Comparison of ENCODE assay signal across 8 cellular contexts in genomic region chr19:7533925-7534480, GRCh38. TPM values are rescaled to one million over a fixed set of nuclear protein-coding genes. Genes with fewer than 3 reads are reported as not detected.
DNase-seq lines count a peak whose midpoint lies in the region; ATAC-seq and TF ChIP-seq lines count a peak whose summit lies in the region.

No MANE protein-coding gene starts in this region.

- H3K9me3 Mint-ChIP-seq in activated T-cell treated with anti-CD3 and anti-CD28 coated beads, Interleukin-2, amount 50 U/mL, for 24 hours: no peaks in the 10 kb centered on the region

- H2AFZ ChIP-seq in DND-41 (ENCODE audit: low read depth, low read length): peak overlapping the region; percentile 94
- peak overlapping the region; percentile 69 for H2AFZ ChIP-seq in OCI-LY7 (ENCODE audit: low read length)

- POLR2A ChIA-PET in OCI-LY7 (lab: Charles Lee): interaction anchor here (0.7 kb wide), 1 partner anchor 184 kb away, joined by 3 read pairs; no protein-coding TSS in a partner anchor

- H3K27me3 Mint-ChIP-seq in activated T-cell treated with anti-CD3 and anti-CD28 coated beads, Interleukin-2, amount 50 U/mL, for 24 hours: no peaks in the 10 kb centered on the region

- H3K4me3 ChIP-seq in DND-41 (ENCODE audit: low read depth in 1 of 2, low read length in 2 of 2): peak overlapping the region; percentile 59 to 75
- H3K4me3 ChIP-seq in HUES64 (ENCODE audit: low read length): peak overlapping the region; percentile 72
- H3K4me3 ChIP-seq in OCI-LY7 (ENCODE audit: low read depth, low read length, poor library complexity, severe bottlenecking): peak overlapping the region; percentile 93
- H3K4me3 ChIP-seq in epithelial cell of proximal tubule (ENCODE audit: low read depth, low read length): peak overlapping the region; percentile 98

- H3K36me3 ChIP-seq in DND-41 (ENCODE audit: insufficient read depth, low read length): peaks cover 30% of the 10 kb centered on the region
- peaks cover 21% of the 10 kb centered on the region for H3K36me3 ChIP-seq in HUES64 (ENCODE audit: insufficient read depth, low read length)
- H3K36me3 ChIP-seq in OCI-LY7 (ENCODE audit: insufficient read depth, low read length): peaks cover 18% of the 10 kb centered on the region

- under 1% methylated on average over 41 of the region's 41 CpGs for WGBS in HUES64

- no TSS peak for BruUV-seq in OCI-LY7 (replicated peaks; lab: Mats Ljungman, UMichigan)

- intact Hi-C loops in OCI-LY7 (cut with micrococcal nuclease; ENCODE audit: unreplicated experiment): loop anchor here (2.0 to 10.0 kb wide), 2 partner anchors 61 to 189 kb away; partner anchors contain the start of gene ARHGEF18

- H4K20me1 ChIP-seq in DND-41 (ENCODE audit: insufficient read depth, low read length) (no peaks in the 10 kb centered on the region), OCI-LY7 (ENCODE audit: insufficient read depth, low read length) (no peaks in the 10 kb centered on the region)

- peaks cover 55% of the 10 kb centered on the region for H3K36me3 Mint-ChIP-seq in activated T-cell treated with anti-CD3 and anti-CD28 coated beads, Interleukin-2, amount 50 U/mL, for 24 hours (ENCODE audit: low read depth)

- H3K27ac Mint-ChIP-seq in activated T-cell treated with anti-CD3 and anti-CD28 coated beads, Interleukin-2, amount 50 U/mL, for 24 hours: peak overlapping the region; percentile 96

- no peaks in the 10 kb centered on the region for H3K27me3 ChIP-seq in DND-41 (ENCODE audit: insufficient read depth, low read length, poor library complexity)
- no peaks in the 10 kb centered on the region for H3K27me3 ChIP-seq in HUES64 (ENCODE audit: insufficient read depth, low read length)

- H3K4me1 ChIP-seq in DND-41 (ENCODE audit: insufficient read depth, low read length) (peaks cover 34% of the 10 kb centered on the region), HUES64 (ENCODE audit: insufficient read depth, low read length) (no peaks in the 10 kb centered on the region), OCI-LY7 (ENCODE audit: insufficient read depth, low read length, poor library complexity, severe bottlenecking) (peaks cover 13% of the 10 kb centered on the region)

- peak overlapping the region; percentile 73 for H3K9ac ChIP-seq in DND-41 (ENCODE audit: low read depth, low read length)
- H3K9ac ChIP-seq in HUES64 (ENCODE audit: low read depth, low read length): peak overlapping the region; percentile 74

- no peaks in the 10 kb centered on the region for H3K9me2 ChIP-seq in OCI-LY7 (ENCODE audit: insufficient read depth, low read length)

- peak overlapping the region; percentile 95 for H3K4me3 Mint-ChIP-seq in activated T-cell treated with anti-CD3 and anti-CD28 coated beads, Interleukin-2, amount 50 U/mL, for 24 hours

- H3K79me2 ChIP-seq in DND-41 (ENCODE audit: insufficient read depth, low read length): peaks cover 4% of the 10 kb centered on the region; the same call in 1 of the 2 replicates
- no peaks in the 10 kb centered on the region for H3K79me2 ChIP-seq in OCI-LY7 (ENCODE audit: insufficient read depth, low read depth, low read length)

- H3K9me3 ChIP-seq in DND-41 (ENCODE audit: insufficient read depth, low read length, severe bottlenecking) (no peaks in the 10 kb centered on the region), HUES64 (ENCODE audit: insufficient read depth, low read depth, low read length) (no peaks in the 10 kb centered on the region), OCI-LY7 (ENCODE audit: low read length) (no peaks in the 10 kb centered on the region)

- TF ChIP-seq CTCF in DND-41 (IDR thresholded peaks at IDR 0.05; ENCODE audit: borderline replicate concordance, extremely low read depth, low read length, poor library complexity, severe bottlenecking) (no peak), OCI-LY7 (conservative IDR thresholded peaks at IDR 0.05; ENCODE audit: low read length) (no peak), epithelial cell of proximal tubule (conservative IDR thresholded peaks at IDR 0.05; ENCODE audit: low read depth, low read length) (no peak)

- H3K4me1 Mint-ChIP-seq in activated T-cell treated with anti-CD3 and anti-CD28 coated beads, Interleukin-2, amount 50 U/mL, for 24 hours (ENCODE audit: low read depth): peaks cover 28% of the 10 kb centered on the region

- H3K27ac ChIP-seq in DND-41 (ENCODE audit: low read length) (peak overlapping the region; percentile 80), HUES64 (ENCODE audit: low read depth, low read length) (peak overlapping the region; percentile 72), OCI-LY7 (ENCODE audit: low read depth, low read length, poor library complexity, severe bottlenecking) (peak overlapping the region; percentile 8)

- peak; percentile 72 for ATAC-seq in DND-41 (ENCODE audit: insufficient read depth, low read depth)
- ATAC-seq in HG02610 (IDR thresholded peaks at IDR 0.05; ENCODE audit: unreplicated experiment): no peak

- peak overlapping the region; percentile 90 for H3K4me2 ChIP-seq in DND-41 (ENCODE audit: insufficient read depth, low read length)
- H3K4me2 ChIP-seq in OCI-LY7 (ENCODE audit: low read length): peak overlapping the region; percentile 89

- DNase-seq in DND-41 (peak; percentile 87), OCI-LY7 (ENCODE audit: low spot score) (peak; percentile 88), epithelial cell of proximal tubule (ENCODE audit: low read depth) (no peak), mucosa of gallbladder (ENCODE audit: low spot score) (peak; percentile 87)
- DNase-seq in activated T-cell treated with anti-CD3 and anti-CD28 coated beads, Interleukin-2, amount 50 U/mL, for 24 hours: peak; percentile 86
- peak; percentile 71 to 74 for DNase-seq in stimulated activated CD8-positive, alpha-beta memory T cell treated with anti-CD3 and anti-CD28 coated beads, Interleukin-2, amount 100 ng/mL, for 48 hours (ENCODE audit: low read depth in 2 of 2)

- CTCF ChIA-PET in OCI-LY7 (lab: Charles Lee; ENCODE audit: unreplicated experiment): interaction anchor here (0.6 kb wide), 1 partner anchor 803 kb away, joined by 3 read pairs; no protein-coding TSS in a partner anchor

RNA-seq across cellular contexts. Expression of gene PNPLA6, which starts 1.5 kb away (rescaled TPM):
- polyA plus RNA-seq in HUES64 (2013, experiment 1 of 2): 59.8 TPM
- polyA plus RNA-seq in HUES64 (2013, experiment 2 of 2): 63.3 TPM
- 50.6 and 54.3 TPM in 2 replicates for total RNA-seq in OCI-LY7 (2014; rRNA removed; shearing (Covaris generic))
- total RNA-seq in OCI-LY7 (2022) (92.4 and 93.0 TPM in 2 replicates), epithelial cell of proximal tubule (123 and 129 TPM in 2 replicates), mucosa of gallbladder (157 TPM)

RNA-seq across cellular contexts. Expression of gene MCOLN1, which starts 11.6 kb away (rescaled TPM):
- 13.7 TPM for polyA plus RNA-seq in HUES64 (2013, experiment 1 of 2)
- 9.6 TPM for polyA plus RNA-seq in HUES64 (2013, experiment 2 of 2)
- total RNA-seq in OCI-LY7 (2014; rRNA removed; shearing (Covaris generic)): 2.4 and 7.8 TPM in 2 replicates
- total RNA-seq in OCI-LY7 (2022) (16.7 and 18.3 TPM in 2 replicates), epithelial cell of proximal tubule (3.6 and 8.7 TPM in 2 replicates), mucosa of gallbladder (30.0 TPM)

RNA-seq across cellular contexts. Expression of gene ZNF358, which starts 18.1 kb away (rescaled TPM):
- 39.2 TPM for polyA plus RNA-seq in HUES64 (2013, experiment 1 of 2)
- polyA plus RNA-seq in HUES64 (2013, experiment 2 of 2): 51.6 TPM
- not detected in 2 replicates for total RNA-seq in OCI-LY7 (2014; rRNA removed; shearing (Covaris generic))
- total RNA-seq in OCI-LY7 (2022) (not detected in 2 replicates), epithelial cell of proximal tubule (29.5 and 80.8 TPM in 2 replicates), mucosa of gallbladder (87.6 TPM)

RNA-seq across cellular contexts. Expression of gene PEX11G, which starts 45.2 kb away (rescaled TPM):
- 1.5 TPM for polyA plus RNA-seq in HUES64 (2013, experiment 1 of 2)
- polyA plus RNA-seq in HUES64 (2013, experiment 2 of 2): 2.4 TPM
- not detected in 2 replicates for total RNA-seq in OCI-LY7 (2014; rRNA removed; shearing (Covaris generic))
- total RNA-seq in OCI-LY7 (2022): not detected in 2 replicates
- 1.6 and 6.2 TPM in 2 replicates for total RNA-seq in epithelial cell of proximal tubule
- 8.2 TPM for total RNA-seq in mucosa of gallbladder

Comparison
In these comparisons a context has a peak if more than half of its experiments do, and no peak if none do; other contexts are left out.
1. H3K27ac ChIP-seq: peak in every context shown above with its lines; median percentile 80 in DND-41; 72 in HUES64; 8 in OCI-LY7.
2. RNA of gene ZNF358, which starts 18.1 kb away (total RNA-seq): 87.6 TPM in mucosa of gallbladder (single experiment) and 29.5 to 80.8 TPM in epithelial cell of proximal tubule; not detected in OCI-LY7; every median in the first group is over 10 times any median in the second.
3. Peak in every context shown above with its lines, with median percentiles within 50 percentile points of each other: H3K4me3 ChIP-seq.